ENCODE assay signal across 37 cellular contexts in the genomic region with DNA sequence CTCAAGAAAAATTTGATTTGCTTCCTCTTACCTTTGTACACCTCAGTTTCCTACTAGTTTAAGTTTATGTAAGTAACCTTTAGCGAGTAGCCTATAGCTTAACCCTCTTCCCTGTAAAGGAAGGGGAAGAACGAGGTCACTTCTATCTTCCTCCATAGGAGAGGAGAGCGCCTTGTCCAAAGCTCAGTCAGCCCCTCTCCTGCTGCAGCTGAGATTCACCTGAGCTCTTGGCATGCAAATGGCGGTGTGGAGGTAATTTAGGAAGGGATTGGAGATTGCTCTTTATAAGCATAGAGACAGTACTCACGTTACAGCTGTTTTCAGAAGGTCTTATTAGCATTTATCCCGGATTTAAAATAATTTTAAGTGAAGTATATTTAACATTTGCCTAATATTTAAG. TPM values are rescaled to one million over a fixed set of nuclear protein-coding genes. Genes with fewer than 3 reads are reported as not detected.
"Had no signal": no experiment of that assay in that cellular context is flagged by ENCODE, and none has a peak within 500 bp of the region (broad histone marks: within the 10 kb centered on the region; RNA-seq: fewer than 3 reads in every experiment).

No MANE protein-coding gene starts in this region.

- DNase-seq: activated CD4-positive, alpha-beta memory T cell treated with anti-CD3 and anti-CD28 coated beads, Interleukin-2, amount 10 ng/mL, durations not matched to agents 7 days and 5 days; activated CD4-positive, alpha-beta T cell treated with anti-CD3 and anti-CD28 coated beads for 1 hour; activated CD4-positive, alpha-beta T cell treated with anti-CD3 and anti-CD28 coated beads for 48 hours; activated CD4-positive, CD25-positive, alpha-beta regulatory T cell; activated CD8-positive, alpha-beta memory T cell treated with anti-CD3 and anti-CD28 coated beads for 24 hours; activated CD8-positive, alpha-beta memory T cell treated with anti-CD3 and anti-CD28 coated beads, Interleukin-2, amount 10 ng/mL, durations not matched to agents 7 days and 5 days; activated CD8-positive, alpha-beta memory T cell treated with anti-CD3 and anti-CD28 coated beads, Interleukin-2, amount 50 U/mL, for 48 hours; activated effector memory CD4-positive, alpha-beta T cell treated with Interleukin-2 at 50 U/mL for 16 hours; activated naive CD4-positive, alpha-beta T cell treated with anti-CD3 and anti-CD28 coated beads, Interleukin-2, amount 10 ng/mL, durations not matched to agents 7 days and 5 days; activated naive CD8-positive, alpha-beta T cell treated with anti-CD3 and anti-CD28 coated beads, Interleukin-2, amount 50 U/mL, for 24 hours; activated T-cell treated with anti-CD3 and anti-CD28 coated beads, Interleukin-2, amount 50 U/mL, for 48 hours; anterior cingulate cortex; caudate nucleus; cerebellar nuclear complex; MM.1S; MV-4-11; NCI-H1092; NCI-H1436 treated with DMSO at 0.1 percent for 48 hours; NCI-H1694 treated with DMSO at 0.1 percent for 48 hours; NCI-H2029; NCI-H2171 treated with DMSO at 0.1 percent for 48 hours; NCI-H2227 treated with DMSO at 0.1 percent for 48 hours; NCI-H446; NCI-H510A treated with DMSO at 0.1 percent for 48 hours; NCI-H526 treated with DMSO at 0.1 percent for 48 hours; NK-92 treated with Interleukin-12 subunit alpha and Interleukin-12 subunit beta, amount 100 ng/mL, for 24 hours; PC-3; Right ventricle myocardium superior; SW 1271; T-helper 1 cell; T-helper 2 cell; T-helper 9 cell had no signal

- H3K4me3 Mint-ChIP-seq: activated CD4-positive, alpha-beta memory T cell treated with anti-CD3 and anti-CD28 coated beads, Interleukin-2, amount 10 ng/mL, durations not matched to agents 7 days and 5 days; activated CD8-positive, alpha-beta memory T cell treated with anti-CD3 and anti-CD28 coated beads, Interleukin-2, amount 10 ng/mL, durations not matched to agents 7 days and 5 days; activated naive CD4-positive, alpha-beta T cell treated with anti-CD3 and anti-CD28 coated beads, Interleukin-2, amount 10 ng/mL, durations not matched to agents 7 days and 5 days; activated naive CD8-positive, alpha-beta T cell; activated naive CD8-positive, alpha-beta T cell treated with anti-CD3 and anti-CD28 coated beads, Interleukin-2, amount 50 U/mL, for 24 hours; brain had no signal

- H3K4me1 Mint-ChIP-seq: activated CD4-positive, alpha-beta memory T cell treated with anti-CD3 and anti-CD28 coated beads, Interleukin-2, amount 10 ng/mL, durations not matched to agents 7 days and 5 days; activated CD8-positive, alpha-beta memory T cell treated with anti-CD3 and anti-CD28 coated beads, Interleukin-2, amount 10 ng/mL, durations not matched to agents 7 days and 5 days; activated naive CD4-positive, alpha-beta T cell treated with anti-CD3 and anti-CD28 coated beads, Interleukin-2, amount 10 ng/mL, durations not matched to agents 7 days and 5 days; activated naive CD8-positive, alpha-beta T cell treated with anti-CD3 and anti-CD28 coated beads, Interleukin-2, amount 50 U/mL, for 24 hours had no signal

- H3K27ac Mint-ChIP-seq: activated CD4-positive, alpha-beta memory T cell treated with anti-CD3 and anti-CD28 coated beads, Interleukin-2, amount 10 ng/mL, durations not matched to agents 7 days and 5 days; activated CD8-positive, alpha-beta memory T cell treated with anti-CD3 and anti-CD28 coated beads, Interleukin-2, amount 10 ng/mL, durations not matched to agents 7 days and 5 days; activated naive CD4-positive, alpha-beta T cell treated with anti-CD3 and anti-CD28 coated beads, Interleukin-2, amount 10 ng/mL, durations not matched to agents 7 days and 5 days; activated naive CD8-positive, alpha-beta T cell; activated naive CD8-positive, alpha-beta T cell treated with anti-CD3 and anti-CD28 coated beads, Interleukin-2, amount 50 U/mL, for 24 hours; brain had no signal

- H3K9ac ChIP-seq: KMS-11 had no signal

- H3K27ac ChIP-seq: KMS-11, VCaP had no signal

- H3K9me3 Mint-ChIP-seq: activated CD4-positive, alpha-beta memory T cell treated with anti-CD3 and anti-CD28 coated beads, Interleukin-2, amount 10 ng/mL, durations not matched to agents 7 days and 5 days; activated naive CD4-positive, alpha-beta T cell treated with anti-CD3 and anti-CD28 coated beads, Interleukin-2, amount 10 ng/mL, durations not matched to agents 7 days and 5 days; activated naive CD8-positive, alpha-beta T cell treated with anti-CD3 and anti-CD28 coated beads, Interleukin-2, amount 50 U/mL, for 24 hours; brain had no signal

- H3K36me3 Mint-ChIP-seq: activated CD8-positive, alpha-beta memory T cell treated with anti-CD3 and anti-CD28 coated beads, Interleukin-2, amount 10 ng/mL, durations not matched to agents 7 days and 5 days; activated naive CD4-positive, alpha-beta T cell treated with anti-CD3 and anti-CD28 coated beads, Interleukin-2, amount 10 ng/mL, durations not matched to agents 7 days and 5 days; activated naive CD8-positive, alpha-beta T cell; brain had no signal

- ATAC-seq: activated CD8-positive, alpha-beta memory T cell treated with anti-CD3 and anti-CD28 coated beads, Interleukin-2, amount 10 ng/mL, durations not matched to agents 7 days and 5 days; activated naive CD8-positive, alpha-beta T cell treated with anti-CD3 and anti-CD28 coated beads, Interleukin-2, amount 50 U/mL, for 24 hours; PC-3 had no signal

RNA-seq across cellular contexts. Expression of gene SERPINB12, which starts 27.8 kb away (rescaled TPM):
- total RNA-seq: activated CD4-positive, alpha-beta memory T cell treated with anti-CD3 and anti-CD28 coated beads, Interleukin-2, amount 10 ng/mL, durations not matched to agents 7 days and 5 days; activated CD8-positive, alpha-beta memory T cell treated with anti-CD3 and anti-CD28 coated beads, Interleukin-2, amount 10 ng/mL, durations not matched to agents 7 days and 5 days; PC-3; Right ventricle myocardium superior had no signal

RNA-seq across cellular contexts. Expression of gene SERPINB5, which starts 37.6 kb away (rescaled TPM):
- total RNA-seq: activated CD4-positive, alpha-beta memory T cell treated with anti-CD3 and anti-CD28 coated beads, Interleukin-2, amount 10 ng/mL, durations not matched to agents 7 days and 5 days; activated CD8-positive, alpha-beta memory T cell treated with anti-CD3 and anti-CD28 coated beads, Interleukin-2, amount 10 ng/mL, durations not matched to agents 7 days and 5 days; LHCN-M2; Right ventricle myocardium superior had no signal
